Comparison of ENCODE assay signal across 21 cellular contexts in the genomic region with DNA sequence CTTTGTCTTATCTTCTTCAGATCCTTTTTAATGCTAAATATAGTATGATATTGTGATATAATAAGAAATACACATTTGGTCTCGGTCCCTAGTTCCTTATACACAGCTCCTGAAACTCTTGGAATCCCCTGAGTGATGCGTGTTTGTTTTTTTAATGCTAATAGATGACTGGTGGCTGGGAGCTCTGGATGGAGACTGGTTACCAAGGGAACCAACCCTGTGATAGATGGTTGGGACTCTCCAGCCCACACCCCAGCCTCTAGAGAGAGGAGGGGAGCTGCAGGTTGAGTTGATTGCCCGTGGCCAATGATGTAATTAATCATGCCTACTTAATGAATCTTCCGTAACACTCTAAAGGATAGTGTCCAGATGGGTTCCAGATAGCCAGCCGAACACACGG.
"Had no signal": no experiment of that assay in that cellular context is flagged by ENCODE, and none has a peak within 500 bp of the region (broad histone marks: within the 10 kb centered on the region; RNA-seq: fewer than 3 reads in every experiment).

No MANE protein-coding gene starts in this region.

- H3K4me1 ChIP-seq: adrenal gland, neural progenitor cell, prostate gland, tibial nerve had no signal

- H3K27me3 ChIP-seq: adrenal gland, neural progenitor cell, right atrium auricular region, tibial nerve had no signal

- ATAC-seq: activated CD4-positive, CD25-positive, alpha-beta regulatory T cell treated with anti-CD3 and anti-CD28 coated beads, Interleukin-2, amount 50 U/mL, for 24 hours; activated naive CD4-positive, alpha-beta T cell treated with anti-CD3 and anti-CD28 coated beads, Interleukin-2, amount 50 U/mL, for 72 hours; effector memory CD8-positive, alpha-beta T cell had no signal

- H3K27ac ChIP-seq: adrenal gland, left ventricle myocardium inferior, neural progenitor cell, prostate gland, right atrium auricular region, tibial nerve had no signal

- FAIRE-seq: astrocyte, urothelium cell line had no signal

- H3K27me3 Mint-ChIP-seq: effector memory CD8-positive, alpha-beta T cell had no signal

- H3K9me3 Mint-ChIP-seq: activated naive CD4-positive, alpha-beta T cell treated with anti-CD3 and anti-CD28 coated beads, Interleukin-2, amount 50 U/mL, for 72 hours; effector memory CD8-positive, alpha-beta T cell had no signal

- H3K9ac ChIP-seq: neural progenitor cell had no signal

- H3K27ac Mint-ChIP-seq: effector memory CD8-positive, alpha-beta T cell; neural progenitor cell had no signal

- H3K9me3 ChIP-seq: adrenal gland, left ventricle myocardium inferior, prostate gland, right atrium auricular region, tibial nerve had no signal

- DNase-seq: activated CD4-positive, alpha-beta T cell treated with anti-CD3 and anti-CD28 coated beads, Interleukin-2, amount 50 U/mL, for 1 hour; activated CD8-positive, alpha-beta memory T cell treated with anti-CD3 and anti-CD28 coated beads for 24 hours; activated gamma-delta T cell; adrenal gland; dermis blood vessel endothelial cell; effector memory CD8-positive, alpha-beta T cell; foreskin fibroblast; hippocampal formation; left ventricle myocardium inferior; mammary epithelial cell; stimulated activated CD4-positive, alpha-beta T cell treated with anti-CD3 and anti-CD28 coated beads, Interleukin-2, amount 100 ng/mL, for 24 hours; stimulated activated naive CD4-positive, alpha-beta T cell treated with Interleukin-2 at 50 U/mL for 16 hours; T1000 had no signal

- H3K4me3 ChIP-seq: adrenal gland, left ventricle myocardium inferior, neural progenitor cell, prostate gland, right atrium auricular region, tibial nerve had no signal

- H2AFZ ChIP-seq: neural progenitor cell had no signal

- H3K36me3 ChIP-seq: adrenal gland, neural progenitor cell, prostate gland had no signal

- H3K4me3 Mint-ChIP-seq: effector memory CD8-positive, alpha-beta T cell; neural progenitor cell had no signal

- H3K4me2 ChIP-seq: neural progenitor cell had no signal
